Comparison of ENCODE assay signal across 1 cellular context in genomic region chr1:34328281-34328680, GRCh38.
TF ChIP-seq lines count a peak whose summit lies in the region.

No MANE protein-coding gene starts in this region.

TF ChIP-seq in SK-N-SH treated with all-trans-retinoic acid at 6 μM for 48 hours, 23 proteins besides CTCF, POLR2A, EP300 and RAD21 (continued from another document):
- TF ChIP-seq, protein P1, sequence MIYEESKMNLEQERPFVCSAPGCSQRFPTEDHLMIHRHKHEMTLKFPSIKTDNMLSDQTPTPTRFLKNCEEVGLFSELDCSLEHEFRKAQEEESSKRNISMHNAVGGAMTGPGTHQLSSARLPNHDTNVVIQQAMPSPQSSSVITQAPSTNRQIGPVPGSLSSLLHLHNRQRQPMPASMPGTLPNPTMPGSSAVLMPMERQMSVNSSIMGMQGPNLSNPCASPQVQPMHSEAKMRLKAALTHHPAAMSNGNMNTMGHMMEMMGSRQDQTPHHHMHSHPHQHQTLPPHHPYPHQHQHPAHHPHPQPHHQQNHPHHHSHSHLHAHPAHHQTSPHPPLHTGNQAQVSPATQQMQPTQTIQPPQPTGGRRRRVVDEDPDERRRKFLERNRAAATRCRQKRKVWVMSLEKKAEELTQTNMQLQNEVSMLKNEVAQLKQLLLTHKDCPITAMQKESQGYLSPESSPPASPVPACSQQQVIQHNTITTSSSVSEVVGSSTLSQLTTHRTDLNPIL (CRISPR knock-in tag; IDR thresholded peaks at IDR 0.05; ENCODE audit: low read depth), result no peak
- TF ChIP-seq TCF4 (CRISPR knock-in tag; IDR thresholded peaks at IDR 0.05; ENCODE audit: borderline replicate concordance), result no peak
TF ChIP-seq in SK-N-SH treated with all-trans-retinoic acid at 6 μM for 48 hours: peak in this region for 0.
